In the genomic region with DNA sequence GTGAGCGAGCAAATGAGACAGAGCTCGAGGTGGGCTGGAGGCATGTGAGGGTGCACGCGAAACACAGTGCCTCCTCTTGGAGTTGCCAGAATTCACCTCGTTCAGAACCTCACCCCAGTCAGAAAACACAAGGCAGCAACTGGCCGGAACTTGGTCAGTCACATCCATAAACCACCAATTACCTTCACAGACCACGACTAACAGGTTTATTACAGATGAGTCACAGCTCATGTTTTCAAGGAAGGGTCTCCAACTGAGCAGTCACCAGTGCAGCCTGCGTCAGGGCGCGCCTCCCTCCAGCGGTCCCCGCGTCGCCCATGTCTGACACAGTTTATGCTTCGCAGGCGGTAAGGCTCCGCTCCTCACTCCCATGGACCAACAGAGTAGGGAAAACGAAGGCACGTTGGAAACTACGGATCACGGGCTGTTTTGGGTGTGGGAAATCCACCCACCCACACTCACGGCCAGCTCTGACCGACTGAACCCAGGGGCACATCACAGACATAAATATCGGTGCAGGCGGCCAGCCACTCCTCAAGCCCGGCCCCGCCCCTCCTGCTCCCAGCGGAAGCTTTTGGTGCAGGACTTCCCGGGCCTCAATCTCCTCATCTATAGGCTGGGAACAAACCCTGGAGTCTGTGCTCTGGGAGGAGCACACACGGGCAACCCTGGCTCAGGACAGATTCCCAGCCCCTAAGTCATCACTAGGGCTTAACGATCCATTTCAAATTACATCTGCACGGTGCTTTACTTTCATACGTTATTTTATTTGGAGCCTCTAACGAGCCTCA, we compare ENCODE assay signal across 10 cellular contexts.
DNase-seq lines count a peak whose midpoint lies in the region; ATAC-seq and TF ChIP-seq lines count a peak whose summit lies in the region.
"Had no signal": no experiment of that assay in that cellular context is flagged by ENCODE, and none has a peak within 500 bp of the region (broad histone marks: within the 10 kb centered on the region; RNA-seq: fewer than 3 reads in every experiment).

No MANE protein-coding gene starts in this region.

- no peak overlapping the region for H2BK120ac ChIP-seq in trophoblast cell (ENCODE audit: insufficient read depth, low read length, poor library complexity)

- no peak overlapping the region for H4K8ac ChIP-seq in trophoblast cell (ENCODE audit: low read depth, low read length)

- no peaks in the 10 kb centered on the region for H3K36me3 ChIP-seq in trophoblast cell (ENCODE audit: control insufficient read depth in 1 of 2, insufficient read depth in 2 of 2, low read length in 2 of 2)

- H3K4ac ChIP-seq in trophoblast cell (ENCODE audit: low read depth, low read length): peak overlapping the region; percentile 18

- H3K4me1 ChIP-seq in trophoblast cell (ENCODE audit: control insufficient read depth in 1 of 2, insufficient read depth in 2 of 2, low read length in 2 of 2): peaks cover 9 to 14% of the 10 kb centered on the region in 2 experiments

- ATAC-seq in GM19452 (IDR thresholded peaks at IDR 0.05; ENCODE audit: unreplicated experiment) (no peak), GM19328 (IDR thresholded peaks at IDR 0.05; ENCODE audit: unreplicated experiment) (no peak)

- H2AFZ ChIP-seq in trophoblast cell (ENCODE audit: insufficient read depth, low read length, poor library complexity): no peak overlapping the region

- peak overlapping the region; percentile 6 for H3K4me2 ChIP-seq in trophoblast cell (ENCODE audit: low read length)

- H3K4me3 ChIP-seq in epithelial cell of esophagus (ENCODE audit: low read length) (no peak overlapping the region), trophoblast cell (ENCODE audit: low read depth, low read length) (no peak overlapping the region)

- H3K9me3 ChIP-seq in trophoblast cell (ENCODE audit: insufficient read depth, low read depth, low read length): peaks cover 4% of the 10 kb centered on the region

- DNase-seq in ELF-1 (ENCODE audit: low read depth, low spot score) (peak; percentile 69), NCI-H1092 (lab: John Stamatoyannopoulos, UW) (peak; percentile 26), epithelial cell of esophagus (ENCODE audit: low read depth) (peak; percentile 51), trophoblast cell (peak; percentile 31 to 55), NCI-H748 (lab: John Stamatoyannopoulos, UW; ENCODE audit: unreplicated experiment) (no peak)
- no peak for DNase-seq in effector CD8-positive, alpha-beta T cell (lab: John Stamatoyannopoulos, UW)
- DNase-seq: NCI-H1436 treated with DMSO at 0.1 percent for 48 hours; stimulated activated CD4-positive, alpha-beta T cell treated with anti-CD3 and anti-CD28 coated beads, Interleukin-4, amount 100 ng/mL, for 4 hours had no signal

- WGBS in trophoblast cell (ENCODE audit: extremely low coverage, insufficient coverage, insufficient read length): no CpG with 5 or more reads among the region's 34 CpGs

- H2AK5ac ChIP-seq in trophoblast cell (ENCODE audit: low read length): no peak overlapping the region

- no peak overlapping the region for H3K14ac ChIP-seq in trophoblast cell (ENCODE audit: low read length)

- H3K27me3 ChIP-seq in trophoblast cell (ENCODE audit: insufficient read depth, low read length): no peaks in the 10 kb centered on the region

- no peak overlapping the region for H4K12ac ChIP-seq in trophoblast cell (ENCODE audit: low read depth, low read length)

- peak overlapping the region; percentile 24 for H3K27ac ChIP-seq in trophoblast cell (ENCODE audit: low read depth, low read length)

- peaks cover 20% of the 10 kb centered on the region for H3K79me2 ChIP-seq in trophoblast cell (ENCODE audit: control insufficient read depth, insufficient read depth, low read length, poor library complexity)

- H4K91ac ChIP-seq in trophoblast cell (ENCODE audit: low read depth, low read length): no peak overlapping the region

- no peak overlapping the region for H2BK5ac ChIP-seq in trophoblast cell (ENCODE audit: low read depth, low read length, poor library complexity)

- no peak overlapping the region for H2BK12ac ChIP-seq in trophoblast cell (ENCODE audit: low read length)

- peak overlapping the region; percentile 3 for H3K9ac ChIP-seq in trophoblast cell (ENCODE audit: low read length)

- no peaks in the 10 kb centered on the region for H3K79me1 ChIP-seq in trophoblast cell (ENCODE audit: low read length)

- no peak for TF ChIP-seq CTCF in epithelial cell of esophagus (IDR thresholded peaks at IDR 0.05; ENCODE audit: insufficient read depth, low read depth, low read length, missing control alignments)

- peak overlapping the region; percentile 73 for H3K18ac ChIP-seq in trophoblast cell (ENCODE audit: low read length)

- peak overlapping the region; percentile 42 for H3K23ac ChIP-seq in trophoblast cell (ENCODE audit: low read length)

Comparison
In these comparisons a context has a peak if more than half of its experiments do, and no peak if none do; other contexts are left out.
1. DNase-seq: peak in ELF-1 (single experiment), NCI-H1092 (single experiment), epithelial cell of esophagus (single experiment) and trophoblast cell (2 of 2); none in NCI-H748 (single experiment) and effector CD8-positive, alpha-beta T cell (single experiment).